1 cellular context compared by ENCODE assay signal in the genomic region with DNA sequence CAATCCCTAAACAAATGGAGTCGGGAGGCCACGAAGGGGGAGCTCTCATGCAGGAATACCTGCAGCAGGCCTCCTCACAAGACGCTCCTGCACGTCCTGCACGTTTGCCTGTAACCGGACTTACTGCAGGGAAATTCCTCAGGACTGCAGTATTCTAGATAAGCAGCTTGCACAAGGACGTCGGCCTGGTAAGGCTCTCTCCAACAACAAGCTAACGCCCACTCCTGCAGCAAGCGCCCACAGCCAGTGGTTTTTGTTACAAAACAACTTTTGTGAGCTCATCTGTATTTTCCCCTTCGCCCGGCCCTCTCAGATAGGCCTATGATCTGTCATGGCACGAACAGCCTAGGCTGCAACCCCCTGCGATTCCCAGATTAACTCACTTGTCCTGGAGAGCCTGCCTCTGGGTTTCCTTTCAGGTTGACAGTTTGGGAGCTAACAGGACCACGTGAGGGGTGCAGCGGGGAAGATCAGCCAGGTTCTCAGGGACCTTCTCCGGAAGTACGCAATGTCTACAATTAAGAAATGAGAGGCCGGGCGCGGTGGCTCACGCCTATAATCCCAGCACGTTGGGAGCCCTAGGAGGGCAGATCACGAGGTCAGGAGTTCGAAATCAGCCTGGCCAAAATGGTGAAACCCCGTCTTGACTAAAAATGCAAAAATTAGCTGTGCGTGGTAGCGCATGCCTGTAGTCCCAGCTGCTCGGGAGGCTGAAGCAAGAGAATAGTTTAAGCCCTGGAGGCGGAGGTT.
A peak's percentile ranks its signal among the peaks of the same experiment; 100 is the strongest.
TF ChIP-seq lines count a peak whose summit lies in the region.

No MANE protein-coding gene starts in this region.

TF ChIP-seq in HepG2, 621 proteins besides CTCF, POLR2A, EP300 and RAD21 (continues in another document):
- no peak for TF ChIP-seq ZBTB20 (CRISPR knock-in tag; IDR thresholded peaks at IDR 0.05; ENCODE audit: borderline replicate concordance, low read depth)
- no peak for TF ChIP-seq ARNTL (CRISPR knock-in tag; IDR thresholded peaks at IDR 0.05)
- no peak for TF ChIP-seq ZNF841 (CRISPR knock-in tag; IDR thresholded peaks at IDR 0.05; ENCODE audit: borderline replicate concordance)
- TF ChIP-seq KLF11 (CRISPR knock-in tag; IDR thresholded peaks at IDR 0.05), result no peak
- TF ChIP-seq ZSCAN21 (CRISPR knock-in tag; IDR thresholded peaks at IDR 0.05; ENCODE audit: borderline replicate concordance), result no peak
- no peak for TF ChIP-seq ZNF12 (CRISPR knock-in tag; IDR thresholded peaks at IDR 0.05)
- TF ChIP-seq RBM22 (optimal IDR thresholded peaks at IDR 0.05; ENCODE audit: low read length), result no peak
- no peak for TF ChIP-seq ATF7 (IDR thresholded peaks at IDR 0.05)
- TF ChIP-seq ATF7 (CRISPR knock-in tag; IDR thresholded peaks at IDR 0.05), result no peak
- TF ChIP-seq, protein P1, sequence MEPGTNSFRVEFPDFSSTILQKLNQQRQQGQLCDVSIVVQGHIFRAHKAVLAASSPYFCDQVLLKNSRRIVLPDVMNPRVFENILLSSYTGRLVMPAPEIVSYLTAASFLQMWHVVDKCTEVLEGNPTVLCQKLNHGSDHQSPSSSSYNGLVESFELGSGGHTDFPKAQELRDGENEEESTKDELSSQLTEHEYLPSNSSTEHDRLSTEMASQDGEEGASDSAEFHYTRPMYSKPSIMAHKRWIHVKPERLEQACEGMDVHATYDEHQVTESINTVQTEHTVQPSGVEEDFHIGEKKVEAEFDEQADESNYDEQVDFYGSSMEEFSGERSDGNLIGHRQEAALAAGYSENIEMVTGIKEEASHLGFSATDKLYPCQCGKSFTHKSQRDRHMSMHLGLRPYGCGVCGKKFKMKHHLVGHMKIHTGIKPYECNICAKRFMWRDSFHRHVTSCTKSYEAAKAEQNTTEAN (CRISPR knock-in tag; conservative IDR thresholded peaks at IDR 0.05), result no peak
- TF ChIP-seq ZNF460 (CRISPR knock-in tag; IDR thresholded peaks at IDR 0.05; ENCODE audit: borderline replicate concordance), result no peak
- no peak for TF ChIP-seq ZNF333 (CRISPR knock-in tag; IDR thresholded peaks at IDR 0.05; ENCODE audit: borderline replicate concordance)
- no peak for TF ChIP-seq ZNF737 (CRISPR knock-in tag; IDR thresholded peaks at IDR 0.05; ENCODE audit: borderline replicate concordance)
- no peak for TF ChIP-seq TOE1 (CRISPR knock-in tag; IDR thresholded peaks at IDR 0.05)
- no peak for TF ChIP-seq ATAD3A (CRISPR knock-in tag; IDR thresholded peaks at IDR 0.05)
- no peak for TF ChIP-seq IKZF4 (CRISPR knock-in tag; IDR thresholded peaks at IDR 0.05; ENCODE audit: borderline replicate concordance, low read depth, not compliant biosample characterization)
- TF ChIP-seq NFATC3 (CRISPR knock-in tag; IDR thresholded peaks at IDR 0.05), result no peak
- no peak for TF ChIP-seq GFI1 (CRISPR knock-in tag; IDR thresholded peaks at IDR 0.05; ENCODE audit: borderline replicate concordance)
- TF ChIP-seq NR1H2 (CRISPR knock-in tag; IDR thresholded peaks at IDR 0.05; ENCODE audit: borderline replicate concordance, low read depth), result no peak
- TF ChIP-seq LRRFIP1 (CRISPR knock-in tag; conservative IDR thresholded peaks at IDR 0.05), result no peak
- peak; percentile 57; the same call in 1 of the 3 replicates for TF ChIP-seq MXI1 (IDR thresholded peaks at IDR 0.05; ENCODE audit: borderline replicate concordance, low read depth, low read length)
- no peak for TF ChIP-seq ZNF724P (CRISPR knock-in tag; IDR thresholded peaks at IDR 0.05; ENCODE audit: borderline replicate concordance)
- TF ChIP-seq, protein P2, sequence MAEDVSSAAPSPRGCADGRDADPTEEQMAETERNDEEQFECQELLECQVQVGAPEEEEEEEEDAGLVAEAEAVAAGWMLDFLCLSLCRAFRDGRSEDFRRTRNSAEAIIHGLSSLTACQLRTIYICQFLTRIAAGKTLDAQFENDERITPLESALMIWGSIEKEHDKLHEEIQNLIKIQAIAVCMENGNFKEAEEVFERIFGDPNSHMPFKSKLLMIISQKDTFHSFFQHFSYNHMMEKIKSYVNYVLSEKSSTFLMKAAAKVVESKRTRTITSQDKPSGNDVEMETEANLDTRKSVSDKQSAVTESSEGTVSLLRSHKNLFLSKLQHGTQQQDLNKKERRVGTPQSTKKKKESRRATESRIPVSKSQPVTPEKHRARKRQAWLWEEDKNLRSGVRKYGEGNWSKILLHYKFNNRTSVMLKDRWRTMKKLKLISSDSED (CRISPR knock-in tag; IDR thresholded peaks at IDR 0.05), result no peak
- no peak for TF ChIP-seq CENPX (CRISPR knock-in tag; IDR thresholded peaks at IDR 0.05)
- TF ChIP-seq ZSCAN20 (CRISPR knock-in tag; IDR thresholded peaks at IDR 0.05; ENCODE audit: borderline replicate concordance), result no peak
- no peak for TF ChIP-seq KDM4B (CRISPR knock-in tag; IDR thresholded peaks at IDR 0.05)
- TF ChIP-seq ZKSCAN8 (CRISPR knock-in tag; IDR thresholded peaks at IDR 0.05; ENCODE audit: borderline replicate concordance), result no peak
- TF ChIP-seq GLI4 (CRISPR knock-in tag; IDR thresholded peaks at IDR 0.05; ENCODE audit: borderline replicate concordance), result no peak
- no peak for TF ChIP-seq KDM5B (CRISPR knock-in tag; IDR thresholded peaks at IDR 0.05; ENCODE audit: borderline replicate concordance)
- TF ChIP-seq ZNF75D (CRISPR knock-in tag; IDR thresholded peaks at IDR 0.05; ENCODE audit: borderline replicate concordance), result no peak
- TF ChIP-seq KMT2B (CRISPR knock-in tag; IDR thresholded peaks at IDR 0.05), result no peak
- TF ChIP-seq, protein P3, sequence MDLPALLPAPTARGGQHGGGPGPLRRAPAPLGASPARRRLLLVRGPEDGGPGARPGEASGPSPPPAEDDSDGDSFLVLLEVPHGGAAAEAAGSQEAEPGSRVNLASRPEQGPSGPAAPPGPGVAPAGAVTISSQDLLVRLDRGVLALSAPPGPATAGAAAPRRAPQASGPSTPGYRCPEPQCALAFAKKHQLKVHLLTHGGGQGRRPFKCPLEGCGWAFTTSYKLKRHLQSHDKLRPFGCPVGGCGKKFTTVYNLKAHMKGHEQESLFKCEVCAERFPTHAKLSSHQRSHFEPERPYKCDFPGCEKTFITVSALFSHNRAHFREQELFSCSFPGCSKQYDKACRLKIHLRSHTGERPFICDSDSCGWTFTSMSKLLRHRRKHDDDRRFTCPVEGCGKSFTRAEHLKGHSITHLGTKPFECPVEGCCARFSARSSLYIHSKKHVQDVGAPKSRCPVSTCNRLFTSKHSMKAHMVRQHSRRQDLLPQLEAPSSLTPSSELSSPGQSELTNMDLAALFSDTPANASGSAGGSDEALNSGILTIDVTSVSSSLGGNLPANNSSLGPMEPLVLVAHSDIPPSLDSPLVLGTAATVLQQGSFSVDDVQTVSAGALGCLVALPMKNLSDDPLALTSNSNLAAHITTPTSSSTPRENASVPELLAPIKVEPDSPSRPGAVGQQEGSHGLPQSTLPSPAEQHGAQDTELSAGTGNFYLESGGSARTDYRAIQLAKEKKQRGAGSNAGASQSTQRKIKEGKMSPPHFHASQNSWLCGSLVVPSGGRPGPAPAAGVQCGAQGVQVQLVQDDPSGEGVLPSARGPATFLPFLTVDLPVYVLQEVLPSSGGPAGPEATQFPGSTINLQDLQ (CRISPR knock-in tag; IDR thresholded peaks at IDR 0.05), result no peak
- TF ChIP-seq GZF1 (CRISPR knock-in tag; IDR thresholded peaks at IDR 0.05), result no peak
- no peak for TF ChIP-seq ZNF775 (CRISPR knock-in tag; IDR thresholded peaks at IDR 0.05; ENCODE audit: borderline replicate concordance)
- TF ChIP-seq NFE2L2 (IDR thresholded peaks at IDR 0.05; ENCODE audit: low read length), result no peak
- TF ChIP-seq DRAP1 (CRISPR knock-in tag; IDR thresholded peaks at IDR 0.05), result no peak
- TF ChIP-seq ZNF3 (CRISPR knock-in tag; IDR thresholded peaks at IDR 0.05), result no peak
- TF ChIP-seq HMG20B (CRISPR knock-in tag; conservative IDR thresholded peaks at IDR 0.05), result no peak
- TF ChIP-seq GABPA (IDR thresholded peaks at IDR 0.05; ENCODE audit: low read depth, low read length), result no peak
- TF ChIP-seq GABPA (CRISPR knock-in tag; IDR thresholded peaks at IDR 0.05; ENCODE audit: low read depth), result 0 out of 2 replicates have a peak, but pooled peaks have one; percentile 12
- no peak for TF ChIP-seq ZFP36L1 (CRISPR knock-in tag; IDR thresholded peaks at IDR 0.05)
- TF ChIP-seq SRF (IDR thresholded peaks at IDR 0.05; ENCODE audit: low read depth, low read length), result no peak
- TF ChIP-seq, protein P4, sequence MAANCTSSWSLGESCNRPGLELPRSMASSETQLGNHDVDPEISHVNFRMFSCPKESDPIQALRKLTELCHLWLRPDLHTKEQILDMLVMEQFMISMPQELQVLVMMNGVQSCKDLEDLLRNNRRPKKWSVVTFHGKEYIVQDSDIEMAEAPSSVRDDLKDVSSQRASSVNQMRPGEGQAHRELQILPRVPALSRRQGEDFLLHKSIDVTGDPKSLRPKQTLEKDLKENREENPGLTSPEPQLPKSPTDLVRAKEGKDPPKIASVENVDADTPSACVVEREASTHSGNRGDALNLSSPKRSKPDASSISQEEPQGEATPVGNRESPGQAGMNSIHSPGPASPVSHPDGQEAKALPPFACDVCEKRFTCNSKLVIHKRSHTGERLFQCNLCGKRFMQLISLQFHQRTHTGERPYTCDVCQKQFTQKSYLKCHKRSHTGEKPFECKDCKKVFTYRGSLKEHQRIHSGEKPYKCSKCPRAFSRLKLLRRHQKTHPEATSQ (CRISPR knock-in tag; IDR thresholded peaks at IDR 0.05; ENCODE audit: borderline replicate concordance), result no peak
- TF ChIP-seq, protein P5, sequence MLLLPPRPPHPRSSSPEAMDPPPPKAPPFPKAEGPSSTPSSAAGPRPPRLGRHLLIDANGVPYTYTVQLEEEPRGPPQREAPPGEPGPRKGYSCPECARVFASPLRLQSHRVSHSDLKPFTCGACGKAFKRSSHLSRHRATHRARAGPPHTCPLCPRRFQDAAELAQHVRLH (CRISPR knock-in tag; IDR thresholded peaks at IDR 0.05; ENCODE audit: borderline replicate concordance, low read depth), result no peak
- no peak for TF ChIP-seq ZNF121 (CRISPR knock-in tag; IDR thresholded peaks at IDR 0.05)
- TF ChIP-seq ZMAT3 (CRISPR knock-in tag; conservative IDR thresholded peaks at IDR 0.05), result no peak
- no peak for TF ChIP-seq GATA4 (IDR thresholded peaks at IDR 0.05; ENCODE audit: borderline replicate concordance, low read depth)
- TF ChIP-seq SMC3 (IDR thresholded peaks at IDR 0.05; ENCODE audit: low read length), result no peak
- TF ChIP-seq BORCS8-MEF2B (CRISPR knock-in tag; IDR thresholded peaks at IDR 0.05), result no peak; the same call in 1 of the 2 replicates
- TF ChIP-seq, protein P6, sequence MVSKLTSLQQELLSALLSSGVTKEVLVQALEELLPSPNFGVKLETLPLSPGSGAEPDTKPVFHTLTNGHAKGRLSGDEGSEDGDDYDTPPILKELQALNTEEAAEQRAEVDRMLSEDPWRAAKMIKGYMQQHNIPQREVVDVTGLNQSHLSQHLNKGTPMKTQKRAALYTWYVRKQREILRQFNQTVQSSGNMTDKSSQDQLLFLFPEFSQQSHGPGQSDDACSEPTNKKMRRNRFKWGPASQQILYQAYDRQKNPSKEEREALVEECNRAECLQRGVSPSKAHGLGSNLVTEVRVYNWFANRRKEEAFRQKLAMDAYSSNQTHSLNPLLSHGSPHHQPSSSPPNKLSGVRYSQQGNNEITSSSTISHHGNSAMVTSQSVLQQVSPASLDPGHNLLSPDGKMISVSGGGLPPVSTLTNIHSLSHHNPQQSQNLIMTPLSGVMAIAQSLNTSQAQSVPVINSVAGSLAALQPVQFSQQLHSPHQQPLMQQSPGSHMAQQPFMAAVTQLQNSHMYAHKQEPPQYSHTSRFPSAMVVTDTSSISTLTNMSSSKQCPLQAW (CRISPR knock-in tag; IDR thresholded peaks at IDR 0.05), result no peak; the same call in 1 of the 2 replicates
- no peak for TF ChIP-seq AKAP8 (CRISPR knock-in tag; IDR thresholded peaks at IDR 0.05)
- no peak for TF ChIP-seq JDP2 (CRISPR knock-in tag; IDR thresholded peaks at IDR 0.05; ENCODE audit: borderline replicate concordance)
- TF ChIP-seq, protein P7, sequence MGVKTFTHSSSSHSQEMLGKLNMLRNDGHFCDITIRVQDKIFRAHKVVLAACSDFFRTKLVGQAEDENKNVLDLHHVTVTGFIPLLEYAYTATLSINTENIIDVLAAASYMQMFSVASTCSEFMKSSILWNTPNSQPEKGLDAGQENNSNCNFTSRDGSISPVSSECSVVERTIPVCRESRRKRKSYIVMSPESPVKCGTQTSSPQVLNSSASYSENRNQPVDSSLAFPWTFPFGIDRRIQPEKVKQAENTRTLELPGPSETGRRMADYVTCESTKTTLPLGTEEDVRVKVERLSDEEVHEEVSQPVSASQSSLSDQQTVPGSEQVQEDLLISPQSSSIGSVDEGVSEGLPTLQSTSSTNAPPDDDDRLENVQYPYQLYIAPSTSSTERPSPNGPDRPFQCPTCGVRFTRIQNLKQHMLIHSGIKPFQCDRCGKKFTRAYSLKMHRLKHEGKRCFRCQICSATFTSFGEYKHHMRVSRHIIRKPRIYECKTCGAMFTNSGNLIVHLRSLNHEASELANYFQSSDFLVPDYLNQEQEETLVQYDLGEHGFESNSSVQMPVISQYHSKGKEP (CRISPR knock-in tag; IDR thresholded peaks at IDR 0.05), result no peak
- TF ChIP-seq, protein P8, sequence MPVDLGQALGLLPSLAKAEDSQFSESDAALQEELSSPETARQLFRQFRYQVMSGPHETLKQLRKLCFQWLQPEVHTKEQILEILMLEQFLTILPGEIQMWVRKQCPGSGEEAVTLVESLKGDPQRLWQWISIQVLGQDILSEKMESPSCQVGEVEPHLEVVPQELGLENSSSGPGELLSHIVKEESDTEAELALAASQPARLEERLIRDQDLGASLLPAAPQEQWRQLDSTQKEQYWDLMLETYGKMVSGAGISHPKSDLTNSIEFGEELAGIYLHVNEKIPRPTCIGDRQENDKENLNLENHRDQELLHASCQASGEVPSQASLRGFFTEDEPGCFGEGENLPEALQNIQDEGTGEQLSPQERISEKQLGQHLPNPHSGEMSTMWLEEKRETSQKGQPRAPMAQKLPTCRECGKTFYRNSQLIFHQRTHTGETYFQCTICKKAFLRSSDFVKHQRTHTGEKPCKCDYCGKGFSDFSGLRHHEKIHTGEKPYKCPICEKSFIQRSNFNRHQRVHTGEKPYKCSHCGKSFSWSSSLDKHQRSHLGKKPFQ (CRISPR knock-in tag; IDR thresholded peaks at IDR 0.05; ENCODE audit: insufficient replicate concordance), result no peak
- TF ChIP-seq ZBTB21 (CRISPR knock-in tag; IDR thresholded peaks at IDR 0.05), result peak; percentile 78
